ENCODE assay signal across 12 cellular contexts in the genomic region with DNA sequence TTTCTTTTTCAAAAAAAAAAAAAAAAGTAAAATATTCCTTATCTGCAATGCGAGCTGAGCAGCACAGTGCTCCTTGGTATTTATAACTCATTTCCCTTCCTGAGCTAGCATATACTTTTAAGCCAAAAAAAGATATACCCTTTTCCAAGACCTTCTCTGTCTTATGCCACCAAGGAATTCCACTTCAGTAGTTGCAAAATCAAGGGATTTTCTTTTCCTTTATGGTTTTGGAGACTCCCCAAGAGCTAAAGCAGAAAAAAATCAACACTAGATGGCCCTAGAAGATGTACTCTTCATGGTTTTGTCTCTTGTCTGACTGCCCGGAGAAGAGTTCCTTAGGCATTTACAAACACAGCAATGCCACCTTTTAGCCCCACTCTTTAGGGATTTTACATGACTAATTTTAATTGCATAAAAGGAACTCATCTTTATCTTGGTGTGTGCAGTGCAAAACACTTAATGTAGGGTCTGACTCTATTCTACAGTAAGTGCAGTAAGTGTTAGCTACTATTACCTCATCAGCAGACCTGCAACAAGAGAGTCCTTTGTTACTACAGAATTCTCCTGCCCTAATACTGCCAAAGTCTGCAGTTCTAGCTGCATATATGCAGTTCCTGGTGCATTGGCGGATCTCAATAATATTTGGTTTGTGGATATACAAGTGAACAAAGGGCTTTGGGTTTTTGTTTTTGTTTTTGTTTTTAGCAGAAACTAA.
DNase-seq lines count a peak whose midpoint lies in the region; TF ChIP-seq lines count a peak whose summit lies in the region.
"Had no signal": no experiment of that assay in that cellular context is flagged by ENCODE, and none has a peak within 500 bp of the region (broad histone marks: within the 10 kb centered on the region; RNA-seq: fewer than 3 reads in every experiment).

No MANE protein-coding gene starts in this region.

- H3K27me3 ChIP-seq in kidney epithelial cell (ENCODE audit: control insufficient read depth, insufficient read depth, low read length): no peaks in the 10 kb centered on the region

- peak; percentile 57 for DNase-seq in ACHN
- DNase-seq in HT1080 (ENCODE audit: low read depth): peak; percentile 10
- no peak for DNase-seq in chondrocyte (ENCODE audit: low spot score)
- DNase-seq in kidney epithelial cell (ENCODE audit: low read depth): no peak
- DNase-seq in amygdala (lab: John Stamatoyannopoulos, UW): no peak
- DNase-seq in DMS153 treated with DMSO at 0.1 percent for 48 hours (lab: John Stamatoyannopoulos, UW; ENCODE audit: unreplicated experiment): no peak
- no peak for DNase-seq in T-helper 2 cell treated with Interferon-gamma antibody and Interleukin-4, amounts not matched to agents 5 μg/mL and 100 μg/mL, for 36 hours (ENCODE audit: low spot score)
- DNase-seq in CD1c-positive myeloid dendritic cell (ENCODE audit: extremely low spot score): no peak
- DNase-seq: activated effector memory CD4-positive, alpha-beta T cell treated with anti-CD3 and anti-CD28 coated beads, Interleukin-2, amount 50 U/mL, for 16 hours; CD4-positive, alpha-beta T cell; NCI-H1092 treated with DMSO at 0.1 percent for 48 hours; stimulated activated naive CD8-positive, alpha-beta T cell treated with anti-CD3 and anti-CD28 coated beads, Interleukin-15, Interleukin-2, amounts not matched to agents 100 U/mL and 50 U/mL, for 24 hours had no signal

- H3K36me3 Mint-ChIP-seq in chondrocyte (ENCODE audit: low read depth): no peaks in the 10 kb centered on the region
- no peaks in the 10 kb centered on the region for H3K36me3 Mint-ChIP-seq in T-helper 2 cell treated with Interferon-gamma antibody and Interleukin-4, amounts not matched to agents 5 μg/mL and 100 μg/mL, for 36 hours (ENCODE audit: low read depth)

- TF ChIP-seq CTCF in chondrocyte (IDR thresholded peaks at IDR 0.05) (peak; percentile 74), kidney epithelial cell (IDR thresholded peaks at IDR 0.05; ENCODE audit: insufficient read depth, low read length, poor library complexity, severe bottlenecking) (peak; percentile 11)

- H3K4me3 Mint-ChIP-seq in chondrocyte (ENCODE audit: unreplicated experiment): no peak overlapping the region
- no peak overlapping the region for H3K4me3 Mint-ChIP-seq in T-helper 2 cell treated with Interferon-gamma antibody and Interleukin-4, amounts not matched to agents 5 μg/mL and 100 μg/mL, for 36 hours
- H3K4me3 Mint-ChIP-seq: CD4-positive, alpha-beta T cell had no signal

- peaks cover 3% of the 10 kb centered on the region for H3K9me3 Mint-ChIP-seq in chondrocyte (ENCODE audit: low read depth)
- H3K9me3 Mint-ChIP-seq in T-helper 2 cell treated with Interferon-gamma antibody and Interleukin-4, amounts not matched to agents 5 μg/mL and 100 μg/mL, for 36 hours: peaks cover 9% of the 10 kb centered on the region

- H3K27ac Mint-ChIP-seq in chondrocyte (ENCODE audit: unreplicated experiment): no peak overlapping the region
- no peak overlapping the region for H3K27ac Mint-ChIP-seq in T-helper 2 cell treated with Interferon-gamma antibody and Interleukin-4, amounts not matched to agents 5 μg/mL and 100 μg/mL, for 36 hours
- H3K27ac Mint-ChIP-seq: CD4-positive, alpha-beta T cell had no signal

- H3K27me3 Mint-ChIP-seq in chondrocyte (ENCODE audit: low read depth): no peaks in the 10 kb centered on the region
- H3K27me3 Mint-ChIP-seq in T-helper 2 cell treated with Interferon-gamma antibody and Interleukin-4, amounts not matched to agents 5 μg/mL and 100 μg/mL, for 36 hours (ENCODE audit: low read depth): no peaks in the 10 kb centered on the region
- H3K27me3 Mint-ChIP-seq: CD4-positive, alpha-beta T cell had no signal

- no peak overlapping the region for H3K4me3 ChIP-seq in kidney epithelial cell (ENCODE audit: low read depth, low read length)

- no peaks in the 10 kb centered on the region for H3K36me3 ChIP-seq in kidney epithelial cell (ENCODE audit: control insufficient read depth, insufficient read depth, low read length)

- peaks cover 7% of the 10 kb centered on the region for H3K4me1 Mint-ChIP-seq in chondrocyte (ENCODE audit: low read depth)
- H3K4me1 Mint-ChIP-seq in T-helper 2 cell treated with Interferon-gamma antibody and Interleukin-4, amounts not matched to agents 5 μg/mL and 100 μg/mL, for 36 hours (ENCODE audit: low read depth): no peaks in the 10 kb centered on the region

- in situ Hi-C loops in ACHN (cut with HindIII; ENCODE audit: low pct_ligation_motif_present, low pct_unique_long_range_greater_than_20kb, low sequenced_read_pairs): no loop called here

Comparison
In these comparisons a context has a peak if more than half of its experiments do, and no peak if none do; other contexts are left out.
1. DNase-seq: peak in ACHN (single experiment) and HT1080 (single experiment); none in chondrocyte (single experiment), kidney epithelial cell (single experiment), amygdala (0 of 56), DMS153 treated with DMSO at 0.1 percent for 48 hours (single experiment), T-helper 2 cell treated with Interferon-gamma antibody and Interleukin-4, amounts not matched to agents 5 μg/mL and 100 μg/mL, for 36 hours (single experiment) and CD1c-positive myeloid dendritic cell (single experiment).